In the genomic region with DNA sequence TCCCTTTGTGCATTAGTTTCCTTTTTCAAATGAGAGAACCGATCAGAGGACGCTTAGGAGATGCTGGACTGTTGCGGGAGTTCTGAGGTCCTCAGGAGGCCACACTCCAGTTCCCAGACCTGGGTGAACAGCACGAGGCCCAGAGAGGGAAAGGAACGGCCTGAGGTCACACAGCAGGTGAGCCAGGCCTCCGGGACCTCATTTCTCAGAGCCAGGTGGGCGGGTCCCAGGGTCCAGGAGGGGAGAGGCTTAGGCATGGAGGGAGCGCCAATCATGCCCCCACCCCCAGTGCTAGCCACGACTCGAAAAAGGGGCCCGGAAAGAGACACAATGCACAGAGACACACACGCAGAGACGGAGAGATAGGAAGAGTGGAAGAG, we compare ENCODE assay signal across 14 cellular contexts. TPM values are rescaled to one million over a fixed set of nuclear protein-coding genes. Genes with fewer than 3 reads are reported as not detected.
DNase-seq lines count a peak whose midpoint lies in the region; ATAC-seq and TF ChIP-seq lines count a peak whose summit lies in the region.
"Had no signal": no experiment of that assay in that cellular context is flagged by ENCODE, and none has a peak within 500 bp of the region (broad histone marks: within the 10 kb centered on the region; RNA-seq: fewer than 3 reads in every experiment).

No MANE protein-coding gene starts in this region.

- H3K4me3 Mint-ChIP-seq in mesothelial cell of epicardium, result peak overlapping the region; percentile 10
- H3K4me3 Mint-ChIP-seq: CD8-positive, alpha-beta T cell had no signal

- ATAC-seq in activated CD4-positive, CD25-positive, alpha-beta regulatory T cell treated with anti-CD3 and anti-CD28 coated beads, Interleukin-2, amount 50 U/mL, for 24 hours, result no peak
- ATAC-seq: CD8-positive, alpha-beta T cell; PC-3 had no signal

- H3K27me3 ChIP-seq in WERI-Rb-1 (ENCODE audit: insufficient read depth, low read depth, severe bottlenecking) (peaks cover 31% of the 10 kb centered on the region), spleen (replicated peaks in 1 of 7) (peaks cover 11 to 65% (median 45%) of the 10 kb centered on the region in 7 donors)

- TF ChIP-seq CTCF in WERI-Rb-1 (IDR thresholded peaks at IDR 0.05; ENCODE audit: low read depth, low read length), result no peak
- TF ChIP-seq CTCF in mesothelial cell of epicardium (IDR thresholded peaks at IDR 0.05; ENCODE audit: unreplicated experiment), result no peak
- TF ChIP-seq CTCF in spleen (IDR thresholded peaks at IDR 0.05 in 8 of 11, conservative IDR thresholded peaks at IDR 0.05 in 3 of 11), result no peak

- peaks cover 66% of the 10 kb centered on the region for H3K27me3 Mint-ChIP-seq in mesothelial cell of epicardium (ENCODE audit: low read depth)

- peaks cover 14 to 51% (median 44%) of the 10 kb centered on the region in 6 donors for H3K4me1 ChIP-seq in spleen

- peaks cover 10% of the 10 kb centered on the region for H3K4me1 Mint-ChIP-seq in mesothelial cell of epicardium

- H3K36me3 ChIP-seq in WERI-Rb-1, result peaks cover 1% of the 10 kb centered on the region; the same call in 1 of the 2 replicates
- H3K36me3 ChIP-seq in spleen, result peaks cover 0 to 16% (median 4%) of the 10 kb centered on the region in 6 donors

- DNase-seq in COR-L47 (lab: John Stamatoyannopoulos, UW) (peak; percentile 45), WERI-Rb-1 (no peak), mesothelial cell of epicardium (ENCODE audit: low spot score in 2 of 2, unreplicated experiment in 2 of 2) (no peak), NCI-H2196 (lab: John Stamatoyannopoulos, UW; ENCODE audit: unreplicated experiment) (no peak), spleen (no peak)
- DNase-seq: HCEC 1CT, KG1, NCI-H2107, PC-3 had no signal

- WGBS in spleen, 5 donors, result 33 to 59% (median 49%) methylated on average over 13 of the region's 13 CpGs

- peaks cover 2% of the 10 kb centered on the region for H3K36me3 Mint-ChIP-seq in mesothelial cell of epicardium

- H3K4me3 ChIP-seq in WERI-Rb-1 (ENCODE audit: low read depth, low read length) (peak overlapping the region; percentile 52), spleen (peak overlapping the region in 1 of 8 donors; percentile 8)

- H3K9me3 Mint-ChIP-seq in mesothelial cell of epicardium, result no peaks in the 10 kb centered on the region
- H3K9me3 Mint-ChIP-seq: CD8-positive, alpha-beta T cell had no signal

- no peaks in the 10 kb centered on the region for H3K9me3 ChIP-seq in WERI-Rb-1 (ENCODE audit: severe bottlenecking)
- H3K9me3 ChIP-seq in spleen, result no peaks in the 10 kb centered on the region
- H3K9me3 ChIP-seq: ascending aorta had no signal

- H3K27ac ChIP-seq in WERI-Rb-1, result no peak overlapping the region
- no peak overlapping the region for H3K27ac ChIP-seq in spleen
- H3K27ac ChIP-seq: ascending aorta had no signal

- no peak for TF ChIP-seq POLR2A in spleen (IDR thresholded peaks at IDR 0.05)

- H3K27ac Mint-ChIP-seq in mesothelial cell of epicardium, result no peak overlapping the region
- H3K27ac Mint-ChIP-seq: CD8-positive, alpha-beta T cell had no signal

- intact Hi-C loops in spleen (cut with DNase I; ENCODE audit: low total_unique reads), result no loop called here

RNA-seq across cellular contexts. Expression of gene ELAVL3, which starts 1.8 kb away (rescaled TPM):
- total RNA-seq in mesothelial cell of epicardium (0.07 to 0.63 TPM in 2 of 3 replicates, not detected in the other), spleen (not detected)
- polyA plus RNA-seq in spleen, result under 1 TPM in 1 of 3 donors, not detected in 2; 0.02 TPM
- total RNA-seq: ascending aorta, mononuclear cell, PC-3, ureter had no signal

RNA-seq across cellular contexts. Expression of gene ZNF653, which starts 26.6 kb away (rescaled TPM):
- total RNA-seq in mesothelial cell of epicardium (13.9 to 16.5 TPM (median 15.4 TPM) in 3 replicates), spleen (10 to 100 TPM in 2 of 7 donors, 1 to 10 TPM in 5; 6.9 to 11.8 (median 9.0) TPM)
- polyA plus RNA-seq in spleen, result 10 to 100 TPM in 1 of 3 donors, 1 to 10 TPM in 2; 3.5 to 11.6 (median 8.8) TPM

RNA-seq across cellular contexts. Expression of gene PRKCSH, which starts 43.6 kb away (rescaled TPM):
- total RNA-seq in mesothelial cell of epicardium (381 to 396 TPM (median 385 TPM) in 3 replicates), spleen (100 to 1,000 TPM; 114 to 258 (median 230) TPM)
- 100 to 1,000 TPM in 1 of 3 donors, 10 to 100 TPM in 2; 80.3 to 105 (median 86.0) TPM for polyA plus RNA-seq in spleen

RNA-seq across cellular contexts. Expression of gene ODAD3, which starts 44.2 kb away (rescaled TPM):
- total RNA-seq in mesothelial cell of epicardium (0.95 to 1.7 TPM (median 1.4 TPM) in 3 replicates), spleen (1 to 10 TPM in 3 of 7 donors, under 1 TPM in 4; 0.23 to 2.3 (median 0.85) TPM)
- 1 to 10 TPM in 2 of 3 donors, under 1 TPM in 1; 0.59 to 2.1 (median 1.7) TPM for polyA plus RNA-seq in spleen
- total RNA-seq: ascending aorta; CD8-positive, alpha-beta T cell; mononuclear cell had no signal

RNA-seq across cellular contexts. Expression of gene ECSIT, which starts 49.9 kb away (rescaled TPM):
- total RNA-seq in mesothelial cell of epicardium (32.1 to 34.4 TPM (median 32.2 TPM) in 3 replicates), spleen (10 to 100 TPM; 30.2 to 37.6 (median 35.4) TPM)
- 10 to 100 TPM; 41.6 to 55.1 (median 52.1) TPM for polyA plus RNA-seq in spleen
